Comparison of ENCODE assay signal across 12 cellular contexts in the genomic region with DNA sequence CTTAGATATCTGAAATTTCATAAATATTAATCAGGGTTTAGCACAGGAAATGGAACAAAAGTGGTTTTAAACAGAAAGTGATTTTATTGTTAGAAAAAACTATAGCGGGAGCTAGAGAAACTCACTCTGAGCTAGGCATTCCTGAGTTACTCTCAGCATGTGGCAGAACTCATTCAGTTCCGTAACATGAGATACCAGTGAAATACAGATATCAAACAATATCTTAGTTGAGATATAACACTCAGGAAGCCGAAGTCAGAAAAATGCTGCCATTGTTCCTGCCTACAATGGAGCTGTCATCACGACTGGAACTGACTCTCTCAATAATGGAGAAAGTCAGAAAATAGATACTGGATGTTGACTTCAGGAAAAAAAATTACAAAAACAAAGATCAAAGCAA.
"Had no signal": no experiment of that assay in that cellular context is flagged by ENCODE, and none has a peak within 500 bp of the region (broad histone marks: within the 10 kb centered on the region; RNA-seq: fewer than 3 reads in every experiment).

No MANE protein-coding gene starts in this region.

- H3K4me3 ChIP-seq: esophagus squamous epithelium, hepatocyte, lung had no signal

- DNase-seq: esophagus squamous epithelium; foreskin keratinocyte; left colon; left ventricle myocardium superior; naive thymus-derived CD8-positive, alpha-beta T cell; right cardiac atrium; small intestine; stimulated activated CD4-positive, alpha-beta T cell treated with anti-CD3 and anti-CD28 coated beads, Interleukin-12 subunit alpha, Interleukin-12 subunit beta, amount 100 ng/mL, for 4 hours; stimulated activated naive CD4-positive, alpha-beta T cell treated with Interleukin-2 at 50 U/mL for 16 hours; trophoblast cell had no signal
